ENCODE assay signal across 11 cellular contexts in the genomic region with DNA sequence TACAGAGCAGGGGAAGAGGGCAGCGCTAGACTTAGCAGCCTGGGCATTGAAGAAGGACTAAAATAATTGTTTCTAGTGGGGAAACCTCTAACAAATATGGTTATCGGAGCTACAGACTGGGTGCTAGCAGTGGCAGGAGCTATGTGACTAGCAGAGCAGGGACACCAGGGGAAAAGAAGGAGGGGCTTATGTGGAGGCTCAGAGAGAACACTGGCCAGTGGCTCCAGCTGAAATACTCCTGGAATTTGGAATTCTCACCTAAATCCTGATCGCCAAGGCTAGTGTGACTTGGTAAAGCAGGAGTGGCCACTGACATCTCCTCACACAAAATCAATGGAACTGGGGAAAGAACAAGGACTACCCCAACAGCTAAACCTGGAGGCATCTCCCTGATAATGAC. TPM values are rescaled to one million over a fixed set of nuclear protein-coding genes. Genes with fewer than 3 reads are reported as not detected.
DNase-seq lines count a peak whose midpoint lies in the region; ATAC-seq and TF ChIP-seq lines count a peak whose summit lies in the region.
"Had no signal": no experiment of that assay in that cellular context is flagged by ENCODE, and none has a peak within 500 bp of the region (broad histone marks: within the 10 kb centered on the region; RNA-seq: fewer than 3 reads in every experiment).

No MANE protein-coding gene starts in this region.

- no peak for ATAC-seq in activated CD8-positive, alpha-beta memory T cell treated with anti-CD3 and anti-CD28 coated beads, Interleukin-2, amount 10 ng/mL, durations not matched to agents 7 days and 5 days
- ATAC-seq in GM19324 (IDR thresholded peaks at IDR 0.05; ENCODE audit: low FRiP score, unreplicated experiment) = no peak
- ATAC-seq in aorta (ENCODE audit: low FRiP score) = no peak

- TF ChIP-seq CTCF in lower leg skin (IDR thresholded peaks at IDR 0.05) = no peak

- no peaks in the 10 kb centered on the region for H3K9me3 ChIP-seq in subcutaneous abdominal adipose tissue (ENCODE audit: control insufficient read depth in 5 of 5, low read length in 5 of 5)
- no peaks in the 10 kb centered on the region for H3K9me3 ChIP-seq in aorta (ENCODE audit: control insufficient read depth, low read length)

- H3K27ac ChIP-seq in subcutaneous abdominal adipose tissue (ENCODE audit: low read depth, low read length) (peak overlapping the region; percentile 79), aorta (ENCODE audit: low read depth in 1 of 2, low read length in 2 of 2) (peak overlapping the region in 1 of 2 donors; percentile 7)
- H3K27ac ChIP-seq: C4-2B had no signal

- H3K27ac Mint-ChIP-seq in activated CD8-positive, alpha-beta memory T cell treated with anti-CD3 and anti-CD28 coated beads, Interleukin-2, amount 10 ng/mL, durations not matched to agents 7 days and 5 days = peak overlapping the region; percentile 94
- H3K27ac Mint-ChIP-seq in activated T-helper 1 cell treated with anti-CD3 and anti-CD28 coated beads, Interleukin-12 subunit alpha, Interleukin-12 subunit beta, Interleukin-2, Interleukin-4 antibody, amounts not matched to agents 30 ng/mL and 10 ng/mL and 1 ng/mL, durations not matched to agents 14 hours and 24 hours and 36 hours = peak overlapping the region; percentile 73

- H3K27me3 ChIP-seq in subcutaneous abdominal adipose tissue (ENCODE audit: control insufficient read depth in 5 of 5, insufficient read depth in 4 of 5, low read length in 5 of 5) (no peaks in the 10 kb centered on the region), aorta (ENCODE audit: control insufficient read depth in 1 of 2, insufficient read depth in 2 of 2, low read length in 1 of 2) (no peaks in the 10 kb centered on the region)

- peaks cover 7 to 52% (median 46%) of the 10 kb centered on the region in 5 donors for H3K4me1 ChIP-seq in subcutaneous abdominal adipose tissue (ENCODE audit: control insufficient read depth in 5 of 5, insufficient read depth in 5 of 5, low read length in 5 of 5)
- H3K4me1 ChIP-seq in aorta (ENCODE audit: control insufficient read depth in 1 of 2, insufficient read depth in 2 of 2, low read length in 2 of 2) = peaks cover 0 to 11% of the 10 kb centered on the region in 2 donors

- no peaks in the 10 kb centered on the region for H3K9me3 Mint-ChIP-seq in activated CD8-positive, alpha-beta memory T cell treated with anti-CD3 and anti-CD28 coated beads, Interleukin-2, amount 10 ng/mL, durations not matched to agents 7 days and 5 days (ENCODE audit: low read depth)
- no peaks in the 10 kb centered on the region for H3K9me3 Mint-ChIP-seq in activated T-helper 1 cell treated with anti-CD3 and anti-CD28 coated beads, Interleukin-12 subunit alpha, Interleukin-12 subunit beta, Interleukin-2, Interleukin-4 antibody, amounts not matched to agents 30 ng/mL and 10 ng/mL and 1 ng/mL, durations not matched to agents 14 hours and 24 hours and 36 hours

- H3K27me3 Mint-ChIP-seq in activated CD8-positive, alpha-beta memory T cell treated with anti-CD3 and anti-CD28 coated beads, Interleukin-2, amount 10 ng/mL, durations not matched to agents 7 days and 5 days = no peaks in the 10 kb centered on the region
- no peaks in the 10 kb centered on the region for H3K27me3 Mint-ChIP-seq in activated T-helper 1 cell treated with anti-CD3 and anti-CD28 coated beads, Interleukin-12 subunit alpha, Interleukin-12 subunit beta, Interleukin-2, Interleukin-4 antibody, amounts not matched to agents 30 ng/mL and 10 ng/mL and 1 ng/mL, durations not matched to agents 14 hours and 24 hours and 36 hours (ENCODE audit: insufficient read depth)

- H3K4me3 Mint-ChIP-seq in activated CD8-positive, alpha-beta memory T cell treated with anti-CD3 and anti-CD28 coated beads, Interleukin-2, amount 10 ng/mL, durations not matched to agents 7 days and 5 days = peak overlapping the region; percentile 87
- H3K4me3 Mint-ChIP-seq in activated T-helper 1 cell treated with anti-CD3 and anti-CD28 coated beads, Interleukin-12 subunit alpha, Interleukin-12 subunit beta, Interleukin-2, Interleukin-4 antibody, amounts not matched to agents 30 ng/mL and 10 ng/mL and 1 ng/mL, durations not matched to agents 14 hours and 24 hours and 36 hours = peak overlapping the region; percentile 87

- TF ChIP-seq POLR2A in lower leg skin (IDR thresholded peaks at IDR 0.05) = no peak

- H3K4me1 Mint-ChIP-seq in activated CD8-positive, alpha-beta memory T cell treated with anti-CD3 and anti-CD28 coated beads, Interleukin-2, amount 10 ng/mL, durations not matched to agents 7 days and 5 days = peaks cover 47% of the 10 kb centered on the region
- H3K4me1 Mint-ChIP-seq in activated T-helper 1 cell treated with anti-CD3 and anti-CD28 coated beads, Interleukin-12 subunit alpha, Interleukin-12 subunit beta, Interleukin-2, Interleukin-4 antibody, amounts not matched to agents 30 ng/mL and 10 ng/mL and 1 ng/mL, durations not matched to agents 14 hours and 24 hours and 36 hours (ENCODE audit: low read depth) = peaks cover 58% of the 10 kb centered on the region

- WGBS in lower leg skin, 2 donors = 86 to 95% methylated on average over 3 of the region's 3 CpGs
- 62 to 64% methylated on average over 3 of the region's 3 CpGs for WGBS in aorta, 2 donors

- DNase-seq in activated CD8-positive, alpha-beta memory T cell treated with anti-CD3 and anti-CD28 coated beads, Interleukin-2, amount 10 ng/mL, durations not matched to agents 7 days and 5 days = no peak
- no peak for DNase-seq in activated CD8-positive, alpha-beta memory T cell treated with anti-CD3 and anti-CD28 coated beads, Interleukin-2, amount 50 U/mL, for 48 hours
- no peak for DNase-seq in activated T-helper 1 cell treated with anti-CD3 and anti-CD28 coated beads, Interleukin-12 subunit alpha, Interleukin-12 subunit beta, Interleukin-2, Interleukin-4 antibody, amounts not matched to agents 30 ng/mL and 10 ng/mL and 1 ng/mL, durations not matched to agents 14 hours and 24 hours and 36 hours (ENCODE audit: low spot score)
- DNase-seq in islet precursor cell = peak; percentile 62
- no peak for DNase-seq in lower leg skin (ENCODE audit: low spot score in 2 of 2)
- no peak for DNase-seq in aorta
- DNase-seq: kidney glomerular epithelial cell, NCI-H1105 had no signal

- peak overlapping the region in 3 of 5 donors; percentile 9 to 83 (median 33) for H3K9ac ChIP-seq in subcutaneous abdominal adipose tissue (ENCODE audit: low read length in 5 of 5)

- H3K36me3 Mint-ChIP-seq in activated CD8-positive, alpha-beta memory T cell treated with anti-CD3 and anti-CD28 coated beads, Interleukin-2, amount 10 ng/mL, durations not matched to agents 7 days and 5 days = peaks cover 14% of the 10 kb centered on the region
- H3K36me3 Mint-ChIP-seq in activated T-helper 1 cell treated with anti-CD3 and anti-CD28 coated beads, Interleukin-12 subunit alpha, Interleukin-12 subunit beta, Interleukin-2, Interleukin-4 antibody, amounts not matched to agents 30 ng/mL and 10 ng/mL and 1 ng/mL, durations not matched to agents 14 hours and 24 hours and 36 hours (ENCODE audit: low read depth) = peaks cover 10% of the 10 kb centered on the region

- CTCF ChIA-PET in activated CD8-positive, alpha-beta memory T cell treated with anti-CD3 and anti-CD28 coated beads, Interleukin-2, amount 10 ng/mL, durations not matched to agents 7 days and 5 days (lab: Charles Lee) = interaction anchor here (1.2 to 2.1 kb wide), 2 partner anchors 19 to 24 kb away, joined by 3 to 7 read pairs; no protein-coding TSS in a partner anchor

- intact Hi-C loops in activated T-helper 1 cell treated with anti-CD3 and anti-CD28 coated beads, Interleukin-12 subunit alpha, Interleukin-12 subunit beta, Interleukin-2, Interleukin-4 antibody, amounts not matched to agents 30 ng/mL and 10 ng/mL and 1 ng/mL, durations not matched to agents 14 hours and 24 hours and 36 hours (cut with micrococcal nuclease) = loop anchor here (2.0 to 10.0 kb wide), 5 partner anchors 569 to 1801 kb away; a partner anchor contains a TSS
- intact Hi-C loops in lower leg skin (cut with DNase I; ENCODE audit: low total_unique reads) (no loop called here), aorta (cut with DNase I) (no loop called here)

- H3K36me3 ChIP-seq in subcutaneous abdominal adipose tissue (ENCODE audit: control insufficient read depth in 5 of 5, insufficient read depth in 5 of 5, low read length in 5 of 5) = peaks cover 0 to 6% (median 0%) of the 10 kb centered on the region in 5 donors
- H3K36me3 ChIP-seq in aorta (ENCODE audit: control insufficient read depth in 1 of 2, insufficient read depth in 2 of 2, low read length in 1 of 2) = no peaks in the 10 kb centered on the region

- H3K4me3 ChIP-seq in subcutaneous abdominal adipose tissue (ENCODE audit: low read depth in 1 of 5, low read length in 5 of 5) = peak overlapping the region in 4 of 5 donors; percentile 16 to 92 (median 38)
- no peak overlapping the region for H3K4me3 ChIP-seq in lower leg skin (ENCODE audit: low read depth, poor library complexity, severe bottlenecking)
- H3K4me3 ChIP-seq in aorta (ENCODE audit: low read length in 2 of 2) = peak overlapping the region in 1 of 2 donors; percentile 38

RNA-seq across cellular contexts. Expression of a gene that starts 2.0 kb away (rescaled TPM):
- 10 to 100 TPM; 34.4 to 37.5 TPM for total RNA-seq in activated CD8-positive, alpha-beta memory T cell treated with anti-CD3 and anti-CD28 coated beads, Interleukin-2, amount 10 ng/mL, durations not matched to agents 7 days and 5 days
- total RNA-seq in activated T-helper 1 cell treated with anti-CD3 and anti-CD28 coated beads, Interleukin-12 subunit alpha, Interleukin-12 subunit beta, Interleukin-2, Interleukin-4 antibody, amounts not matched to agents 30 ng/mL and 10 ng/mL and 1 ng/mL, durations not matched to agents 14 hours and 24 hours and 36 hours = 26.0 and 31.8 TPM in 2 replicates
- 10 to 100 TPM; 10.5 to 31.0 (median 18.7) TPM for total RNA-seq in lower leg skin
- 10 to 100 TPM; 50.8 to 56.8 TPM for total RNA-seq in aorta
- polyA plus RNA-seq in aorta = 10 to 100 TPM in 1 of 2 donors, 1 to 10 TPM in 1; 7.0 to 20.6 TPM
